In genomic region chr9:37765263-37765662, GRCh38 we compare ENCODE assay signal across 3 cellular contexts. TPM values are rescaled to one million over a fixed set of nuclear protein-coding genes. Genes with fewer than 3 reads are reported as not detected.
DNase-seq lines count a peak whose midpoint lies in the region; ATAC-seq, FAIRE-seq and TF ChIP-seq lines count a peak whose summit lies in the region.
"Not testable (repeated sequence)": the region's sequence is repeated elsewhere in the genome, so short reads cannot be mapped to it uniquely, and the experiment has no call there.

No MANE protein-coding gene starts in this region.

- H3K9me1 ChIP-seq in K562 (ENCODE audit: control insufficient read depth, insufficient read depth, low read length): not testable (repeated sequence)

- 69% methylated on average over 5 of the region's 6 CpGs for WGBS in K562 (ENCODE audit: insufficient coverage, low coverage, missing lambda C conversion rate)

- not testable (repeated sequence) for H3K27me3 ChIP-seq in K562 (ENCODE audit: control insufficient read depth in 2 of 2, insufficient read depth in 2 of 2, low read length in 2 of 2)

- not testable (repeated sequence) for H3K4me3 ChIP-seq in HEK293 (ENCODE audit: low read depth, low read length); K562

- ATAC-seq in K562: not testable (repeated sequence)

- H3K27ac Mint-ChIP-seq in endothelial cell (ENCODE audit: unreplicated experiment): not testable (repeated sequence)

- BruUV-seq in K562 (replicated peaks; lab: Mats Ljungman, UMichigan): not testable (repeated sequence)

- H3K27me3 Mint-ChIP-seq in endothelial cell (ENCODE audit: unreplicated experiment): not testable (repeated sequence)

- H3K36me3 ChIP-seq in HEK293 (ENCODE audit: control insufficient read depth in 2 of 2, insufficient read depth in 1 of 2, low read length in 2 of 2): peaks cover 0 to 27% of the 10 kb centered on the region in 2 experiments; a peak in 2 of 3 replicates
- peaks cover 18% of the 10 kb centered on the region; the same call in 2 of the 3 replicates for H3K36me3 ChIP-seq in K562 (ENCODE audit: control insufficient read depth, insufficient read depth, low read length)

- not testable (repeated sequence) for TF ChIP-seq EP300 in K562 (IDR thresholded peaks at IDR 0.05; ENCODE audit: low read length)

- not testable (repeated sequence) for H4K20me1 ChIP-seq in K562 (replicated peaks; ENCODE audit: control insufficient read depth, insufficient read depth, low read length)

- DNase-seq in K562 (ENCODE audit: extremely low read depth in 1 of 4, low spot score in 3 of 4); endothelial cell (ENCODE audit: low spot score): not testable (repeated sequence)

- not testable (repeated sequence) for H3K79me2 ChIP-seq in K562 (ENCODE audit: control insufficient read depth, insufficient read depth, low read length)

- TF ChIP-seq POLR2A in K562 (conservative IDR thresholded peaks at IDR 0.05): not testable (repeated sequence)

- intact Hi-C loops in K562 (cut with micrococcal nuclease): not testable (repeated sequence)

- not testable (repeated sequence) for H3K36me3 Mint-ChIP-seq in endothelial cell (ENCODE audit: low read depth, unreplicated experiment)

- H3K9me3 Mint-ChIP-seq in endothelial cell (ENCODE audit: unreplicated experiment): not testable (repeated sequence)

- not testable (repeated sequence) for H3K4me1 Mint-ChIP-seq in endothelial cell (ENCODE audit: unreplicated experiment)

- H3K4me3 Mint-ChIP-seq in endothelial cell (ENCODE audit: unreplicated experiment): peak overlapping the region; percentile 21

- H3K4me1 ChIP-seq in HEK293 (ENCODE audit: control insufficient read depth, insufficient read depth, low read length): not testable (repeated sequence)
- H3K4me1 ChIP-seq in K562 (replicated peaks in 1 of 2; ENCODE audit: control insufficient read depth in 2 of 2, insufficient read depth in 2 of 2, low read length in 2 of 2): peaks cover 17 to 20% of the 10 kb centered on the region in 2 experiments; a peak in 4 of 5 replicates

- FAIRE-seq in K562 (lab: Jason Lieb, UNC): not testable (repeated sequence)

- POLR2A ChIA-PET in HEK293 (lab: Yijun Ruan, JAX); K562 (lab: Yijun Ruan, JAX): not testable (repeated sequence)

- in situ Hi-C loops in K562 (cut with MboI): not testable (repeated sequence)

- CTCF ChIA-PET in HEK293 (lab: Yijun Ruan, JAX); K562 (lab: Yijun Ruan, JAX; ENCODE audit: low intra/inter-chr PET ratio): not testable (repeated sequence)

- H3K9ac ChIP-seq in K562 (ENCODE audit: insufficient read depth in 1 of 2, low read depth in 2 of 2, low read length in 2 of 2): not testable (repeated sequence)

- TF ChIP-seq CTCF in HEK293 (tag by site-specific recombination; IDR thresholded peaks at IDR 0.05); K562 (IDR thresholded peaks at IDR 0.05 in 2 of 3, conservative IDR thresholded peaks at IDR 0.05 in 1 of 3; ENCODE audit: insufficient read depth in 2 of 3, low read depth in 1 of 3, low read length in 3 of 3); endothelial cell (IDR thresholded peaks at IDR 0.05; ENCODE audit: unreplicated experiment): not testable (repeated sequence)

- TF ChIP-seq RAD21 in K562 (CRISPR knock-in tag; conservative IDR thresholded peaks at IDR 0.05 in 1 of 2, IDR thresholded peaks at IDR 0.05 in 1 of 2): not testable (repeated sequence)

- H2AFZ ChIP-seq in K562 (ENCODE audit: low read depth, low read length): not testable (repeated sequence)

- H3K9me3 ChIP-seq in HEK293 (ENCODE audit: control insufficient read depth, insufficient read depth, low read depth, low read length); K562 (replicated peaks; ENCODE audit: control insufficient read depth, insufficient read depth, low read depth, low read length): not testable (repeated sequence)

- H3K4me2 ChIP-seq in K562 (ENCODE audit: insufficient read depth, low read length): not testable (repeated sequence)

- H3K27ac ChIP-seq in HEK293 (ENCODE audit: extremely low read depth, low read depth, low read length); K562 (ENCODE audit: extremely low read depth, low read depth, low read length): not testable (repeated sequence)

TF ChIP-seq in HEK293, 187 proteins besides CTCF, POLR2A, EP300 and RAD21:
- TF ChIP-seq ZNF146 (tag by site-specific recombination; IDR thresholded peaks at IDR 0.05): 0 out of 2 replicates have a peak, but pooled peaks have one; percentile 46

TF ChIP-seq in K562, 482 proteins besides CTCF, POLR2A, EP300 and RAD21:
- TF ChIP-seq BCOR (IDR thresholded peaks at IDR 0.05): peak; percentile 81
- peak; percentile 39 to 45; a peak in 2 of 4 replicates for TF ChIP-seq KDM1A (IDR thresholded peaks at IDR 0.05)
- TF ChIP-seq SMARCA5 (IDR thresholded peaks at IDR 0.05): 0 out of 2 replicates have a peak, but pooled peaks have one; percentile 49
- TF ChIP-seq ZNF146 (CRISPR knock-in tag; IDR thresholded peaks at IDR 0.05; ENCODE audit: unreplicated experiment): peak; percentile 73

RNA-seq across cellular contexts. Expression of gene TRMT10B, which starts 11.7 kb away (rescaled TPM):
- total RNA-seq in K562 (2011; cell fraction: chromatin; rRNA removed; ENCODE audit: low replicate concordance): 16.3 and 23.4 TPM in 2 replicates
- 10.7 and 11.2 TPM in 2 replicates for total RNA-seq in K562 (2011; cell fraction: nucleolus; rRNA removed)
- total RNA-seq in K562 (2011; cell fraction: nucleoplasm; rRNA removed): 13.5 and 20.9 TPM in 2 replicates
- total RNA-seq in K562 (2014; rRNA removed): 2.9 and 5.5 TPM in 2 replicates
- total RNA-seq in K562 (2014; rRNA removed; fragmentation: Illumina TruSeq; extraction: Trizol): 7.4 and 8.7 TPM in 2 replicates
- total RNA-seq in K562 (2015; rRNA removed; fragmentation: Illumina TruSeq; extraction: Trizol): 5.8 and 6.3 TPM in 2 replicates
- 5.7 and 6.4 TPM in 2 replicates for total RNA-seq in K562 (2021)
- 6.9 and 7.7 TPM in 2 replicates for polyA plus RNA-seq in K562 (2011; rRNA removed)
- 1.6 and 4.1 TPM in 2 replicates for polyA plus RNA-seq in K562 (2011; cell fraction: cytosol; rRNA removed)
- 9.2 and 10.5 TPM in 2 replicates for polyA plus RNA-seq in K562 (2011; cell fraction: nucleus; rRNA removed)
- 8.7 and 10.4 TPM in 2 replicates for polyA plus RNA-seq in K562 (2012)
- polyA plus RNA-seq in K562 (2014; fragmentation: Illumina TruSeq; extraction: Trizol): 11.5 and 13.4 TPM in 2 replicates
- 10 to 100 TPM in 1 of 2 experiments, 1 to 10 TPM in 1; 7.0 to 10.4 TPM for polyA plus RNA-seq in K562 (2014; fragmentation: Nextera tagmentation; extraction: Ambion mirVana)
- polyA plus RNA-seq in K562 (2014; rRNA removed): 8.0 and 9.3 TPM in 2 replicates
- 6.5 and 7.7 TPM in 2 replicates for polyA minus RNA-seq in K562 (2011; rRNA and poly(A)+ RNA removed)
- 2.4 and 4.7 TPM in 2 replicates for polyA minus RNA-seq in K562 (2011; cell fraction: cytosol; rRNA and poly(A)+ RNA removed)
- polyA minus RNA-seq in K562 (2011; cell fraction: nucleus; rRNA and poly(A)+ RNA removed): 5.9 and 6.3 TPM in 2 replicates
- 4.7 TPM for total RNA-seq in endothelial cell (ENCODE audit: unreplicated experiment)

RNA-seq across cellular contexts. Expression of gene EXOSC3, which starts 19.6 kb away (rescaled TPM):
- total RNA-seq in K562 (2011; cell fraction: chromatin; rRNA removed; ENCODE audit: low replicate concordance): 91.8 and 156 TPM in 2 replicates
- total RNA-seq in K562 (2011; cell fraction: nucleolus; rRNA removed): 73.7 and 92.2 TPM in 2 replicates
- 73.4 and 120 TPM in 2 replicates for total RNA-seq in K562 (2011; cell fraction: nucleoplasm; rRNA removed)
- total RNA-seq in K562 (2014; rRNA removed) (166 and 209 TPM in 2 replicates), K562 (2014; rRNA removed; fragmentation: Illumina TruSeq; extraction: Trizol) (130 and 137 TPM in 2 replicates), K562 (2015; rRNA removed; fragmentation: Illumina TruSeq; extraction: Trizol) (112 and 114 TPM in 2 replicates), K562 (2021) (146 and 151 TPM in 2 replicates), endothelial cell (ENCODE audit: unreplicated experiment) (30.8 TPM)
- polyA plus RNA-seq in K562 (2011; rRNA removed) (50.1 and 85.4 TPM in 2 replicates), K562 (2014; fragmentation: Illumina TruSeq; extraction: Trizol) (79.3 and 90.4 TPM in 2 replicates), K562 (2014; fragmentation: Nextera tagmentation; extraction: Ambion mirVana) (10 to 100 TPM; 18.5 to 29.6 TPM), K562 (2014; rRNA removed) (215 and 266 TPM in 2 replicates)
- polyA plus RNA-seq in K562 (2011; cell fraction: cytosol; rRNA removed): 45.0 and 109 TPM in 2 replicates
- polyA plus RNA-seq in K562 (2011; cell fraction: nucleus; rRNA removed): 35.9 and 39.2 TPM in 2 replicates
- 45.6 and 99.5 TPM in 2 replicates for polyA plus RNA-seq in K562 (2012)
- polyA minus RNA-seq in K562 (2011; rRNA and poly(A)+ RNA removed): 93.7 and 121 TPM in 2 replicates
- polyA minus RNA-seq in K562 (2011; cell fraction: cytosol; rRNA and poly(A)+ RNA removed): 28.9 and 39.3 TPM in 2 replicates
- polyA minus RNA-seq in K562 (2011; cell fraction: nucleus; rRNA and poly(A)+ RNA removed): 126 and 166 TPM in 2 replicates

RNA-seq across cellular contexts. Expression of gene DCAF10, which starts 35.3 kb away (rescaled TPM):
- 24.3 and 38.6 TPM in 2 replicates for total RNA-seq in K562 (2011; cell fraction: chromatin; rRNA removed; ENCODE audit: low replicate concordance)
- 17.5 and 24.1 TPM in 2 replicates for total RNA-seq in K562 (2011; cell fraction: nucleolus; rRNA removed)
- total RNA-seq in K562 (2011; cell fraction: nucleoplasm; rRNA removed): 29.1 and 45.7 TPM in 2 replicates
- total RNA-seq in K562 (2014; rRNA removed) (9.4 and 12.5 TPM in 2 replicates), K562 (2014; rRNA removed; fragmentation: Illumina TruSeq; extraction: Trizol) (18.8 and 21.0 TPM in 2 replicates), K562 (2015; rRNA removed; fragmentation: Illumina TruSeq; extraction: Trizol) (16.5 and 16.9 TPM in 2 replicates), K562 (2021) (21.1 and 21.4 TPM in 2 replicates), endothelial cell (ENCODE audit: unreplicated experiment) (14.9 TPM)
- polyA plus RNA-seq in K562 (2011; rRNA removed) (40.1 and 52.5 TPM in 2 replicates), K562 (2014; fragmentation: Illumina TruSeq; extraction: Trizol) (19.6 and 20.4 TPM in 2 replicates), K562 (2014; fragmentation: Nextera tagmentation; extraction: Ambion mirVana) (1 to 10 TPM; 6.8 to 7.4 TPM), K562 (2014; rRNA removed) (12.5 and 18.9 TPM in 2 replicates)
- 15.5 and 24.1 TPM in 2 replicates for polyA plus RNA-seq in K562 (2011; cell fraction: cytosol; rRNA removed)
- polyA plus RNA-seq in K562 (2011; cell fraction: nucleus; rRNA removed): 22.8 and 31.0 TPM in 2 replicates
- 16.4 and 18.8 TPM in 2 replicates for polyA plus RNA-seq in K562 (2012)
- 81.9 and 89.5 TPM in 2 replicates for polyA minus RNA-seq in K562 (2011; rRNA and poly(A)+ RNA removed)
- polyA minus RNA-seq in K562 (2011; cell fraction: cytosol; rRNA and poly(A)+ RNA removed): 22.8 and 24.7 TPM in 2 replicates
- 18.2 and 30.4 TPM in 2 replicates for polyA minus RNA-seq in K562 (2011; cell fraction: nucleus; rRNA and poly(A)+ RNA removed)
